In genomic region chr6:3425574-3425973, GRCh38 we compare ENCODE assay signal across 1 cellular context.
TF ChIP-seq lines count a peak whose summit lies in the region.

No MANE protein-coding gene starts in this region.

TF ChIP-seq in H1, 55 proteins besides CTCF, POLR2A, EP300 and RAD21:
- TF ChIP-seq USF2 (IDR thresholded peaks at IDR 0.05; ENCODE audit: low read length) (no peak), TEAD4 (IDR thresholded peaks at IDR 0.05; ENCODE audit: low read depth, low read length) (no peak), SP4 (IDR thresholded peaks at IDR 0.05; ENCODE audit: low read length) (no peak), POU5F1 (IDR thresholded peaks at IDR 0.05; ENCODE audit: low read depth, low read length) (no peak), KDM1A (IDR thresholded peaks at IDR 0.05; ENCODE audit: borderline replicate concordance, low read length) (0 out of 2 replicates have a peak, but pooled peaks have one; percentile 19), SIN3A (conservative IDR thresholded peaks at IDR 0.05 in 1 of 2, IDR thresholded peaks at IDR 0.05 in 1 of 2; ENCODE audit: low read depth in 1 of 2, low read length in 2 of 2) (no peak), ATF3 (IDR thresholded peaks at IDR 0.05; ENCODE audit: insufficient read depth, low read depth, low read length) (no peak), NRF1 (IDR thresholded peaks at IDR 0.05; ENCODE audit: low read depth, low read length) (no peak)
